28 cellular contexts compared by ENCODE assay signal in genomic region chr2:112703684-112704083, GRCh38. TPM values are rescaled to one million over a fixed set of nuclear protein-coding genes. Genes with fewer than 3 reads are reported as not detected.
"Had no signal": no experiment of that assay in that cellular context is flagged by ENCODE, and none has a peak within 500 bp of the region (broad histone marks: within the 10 kb centered on the region; RNA-seq: fewer than 3 reads in every experiment).

No MANE protein-coding gene starts in this region.

- H3K27ac ChIP-seq: epithelial cell of prostate, esophagus squamous epithelium, gastrocnemius medialis, heart right ventricle, left lung, lower lobe of right lung had no signal

- H3K27ac Mint-ChIP-seq: effector memory CD8-positive, alpha-beta T cell; endodermal cell; mesothelial cell of epicardium; naive thymus-derived CD4-positive, alpha-beta T cell had no signal

- H3K27me3 ChIP-seq: esophagus squamous epithelium, gastrocnemius medialis, left lung had no signal

- H3K9me3 ChIP-seq: esophagus squamous epithelium, gastrocnemius medialis, heart right ventricle, left lung, lower lobe of right lung had no signal

- H3K4me3 ChIP-seq: esophagus squamous epithelium, gastrocnemius medialis, heart right ventricle, left lung, lower lobe of right lung had no signal

- H3K4me1 ChIP-seq: esophagus squamous epithelium, gastrocnemius medialis had no signal

- H3K36me3 ChIP-seq: esophagus squamous epithelium, gastrocnemius medialis, heart right ventricle, left lung, lower lobe of right lung had no signal

- H3K27me3 Mint-ChIP-seq: dendritic cell treated with granulocyte-macrophage colony-stimulating factor and Interleukin-4, amounts not matched to agents 40 ng/mL and 50 ng/mL, for 4 days; effector memory CD8-positive, alpha-beta T cell had no signal

- DNase-seq: cortex of kidney; effector CD8-positive, alpha-beta T cell; effector memory CD8-positive, alpha-beta T cell; endodermal cell; erythroblast; esophagus squamous epithelium; foreskin fibroblast; foreskin melanocyte; gastrocnemius medialis; glutamatergic neuron; heart right ventricle; hippocampal formation; left cardiac atrium; left ventricle myocardium superior; mesenchymal stem cell had no signal

- H3K4me3 Mint-ChIP-seq: dendritic cell treated with granulocyte-macrophage colony-stimulating factor and Interleukin-4, amounts not matched to agents 40 ng/mL and 50 ng/mL, for 4 days; effector memory CD8-positive, alpha-beta T cell; endodermal cell; mesothelial cell of epicardium; naive thymus-derived CD4-positive, alpha-beta T cell had no signal

- ATAC-seq: effector memory CD8-positive, alpha-beta T cell; esophagus mucosa; gastrocnemius medialis; heart right ventricle; left cardiac atrium; left lung; left ventricle myocardium superior; lower lobe of right lung; naive thymus-derived CD4-positive, alpha-beta T cell had no signal

- H3K9me3 Mint-ChIP-seq: dendritic cell treated with granulocyte-macrophage colony-stimulating factor and Interleukin-4, amounts not matched to agents 40 ng/mL and 50 ng/mL, for 4 days; effector memory CD8-positive, alpha-beta T cell; endodermal cell; mesothelial cell of epicardium had no signal

- H3K36me3 Mint-ChIP-seq: mesothelial cell of epicardium had no signal

RNA-seq across cellular contexts. Expression of gene NT5DC4, which starts 17.1 kb away (rescaled TPM):
- total RNA-seq: dermis microvascular lymphatic vessel endothelial cell, endodermal cell, esophagus mucosa, esophagus squamous epithelium, gastrocnemius medialis, glomerular endothelial cell, kidney epithelial cell, left cardiac atrium, left ventricle myocardium superior, lower leg skin, lung microvascular endothelial cell, mesenteric fat pad, mesothelial cell of epicardium had no signal
